Comparison of ENCODE assay signal across 27 cellular contexts in genomic region chr5:91188755-91189154, GRCh38.
"Had no signal": no experiment of that assay in that cellular context is flagged by ENCODE, and none has a peak within 500 bp of the region (broad histone marks: within the 10 kb centered on the region; RNA-seq: fewer than 3 reads in every experiment).

No MANE protein-coding gene starts in this region.

- DNase-seq: activated B cell treated with CpG ODN at 0.5 μM for 24 hours; activated CD4-positive, alpha-beta T cell treated with anti-CD3 and anti-CD28 coated beads for 36 hours; activated CD8-positive, alpha-beta memory T cell treated with anti-CD3 and anti-CD28 coated beads, Interleukin-2, amount 50 U/mL, for 4 hours; activated CD8-positive, alpha-beta T cell treated with anti-CD3 and anti-CD28 coated beads for 36 hours; activated gamma-delta T cell treated with Interleukin-2 at 50 U/mL for 16 hours; activated naive CD4-positive, alpha-beta T cell treated with anti-CD3 and anti-CD28 coated beads, Interleukin-2, amount 10 ng/mL, durations not matched to agents 7 days and 5 days; activated naive CD8-positive, alpha-beta T cell treated with anti-CD3 and anti-CD28 coated beads for 36 hours; activated T-cell treated with anti-CD3 and anti-CD28 coated beads, Interleukin-2, amount 50 U/mL, for 72 hours; adrenal gland; aorta; central memory CD4-positive, alpha-beta T cell; MG63; MV-4-11; NCI-H1092 treated with DMSO at 0.1 percent for 48 hours; NCI-H1417 treated with DMSO at 0.1 percent for 48 hours; NCI-H1694; NCI-H2029; NCI-H2107; NCI-H2171 treated with DMSO at 0.1 percent for 48 hours; NCI-H226; NCI-H526; SIG-M5; T-helper 17 cell; T-helper 9 cell had no signal

- H3K27ac Mint-ChIP-seq: activated B cell treated with CpG ODN at 0.5 μM for 24 hours; activated CD4-positive, alpha-beta T cell treated with anti-CD3 and anti-CD28 coated beads for 36 hours; activated CD8-positive, alpha-beta T cell treated with anti-CD3 and anti-CD28 coated beads for 36 hours; activated naive CD4-positive, alpha-beta T cell treated with anti-CD3 and anti-CD28 coated beads, Interleukin-2, amount 10 ng/mL, durations not matched to agents 7 days and 5 days; activated naive CD8-positive, alpha-beta T cell treated with anti-CD3 and anti-CD28 coated beads for 36 hours; activated T-cell treated with anti-CD3 and anti-CD28 coated beads, Interleukin-2, amount 50 U/mL, for 72 hours; activated T-helper 2 cell treated with anti-CD3 and anti-CD28 coated beads, Interferon-gamma antibody, Interleukin-2, Interleukin-4, amounts not matched to agents 10 μg/mL and 5 μg/mL and 100 μg/mL, durations not matched to agents 14 hours and 24 hours and 36 hours; T-helper 17 cell had no signal

- H3K36me3 Mint-ChIP-seq: activated naive CD4-positive, alpha-beta T cell treated with anti-CD3 and anti-CD28 coated beads, Interleukin-2, amount 10 ng/mL, durations not matched to agents 7 days and 5 days had no signal

- H3K27me3 ChIP-seq: adrenal gland, breast epithelium, MG63 had no signal

- H3K4me3 Mint-ChIP-seq: activated B cell treated with CpG ODN at 0.5 μM for 24 hours; activated CD4-positive, alpha-beta T cell treated with anti-CD3 and anti-CD28 coated beads for 36 hours; activated CD8-positive, alpha-beta T cell treated with anti-CD3 and anti-CD28 coated beads for 36 hours; activated naive CD4-positive, alpha-beta T cell treated with anti-CD3 and anti-CD28 coated beads, Interleukin-2, amount 10 ng/mL, durations not matched to agents 7 days and 5 days; activated naive CD8-positive, alpha-beta T cell treated with anti-CD3 and anti-CD28 coated beads for 36 hours; activated T-cell treated with anti-CD3 and anti-CD28 coated beads, Interleukin-2, amount 50 U/mL, for 72 hours; T-helper 17 cell had no signal

- H3K36me3 ChIP-seq: adrenal gland, breast epithelium, MG63 had no signal

- ATAC-seq: activated CD4-positive, alpha-beta T cell treated with anti-CD3 and anti-CD28 coated beads for 36 hours; activated CD8-positive, alpha-beta T cell treated with anti-CD3 and anti-CD28 coated beads for 36 hours; activated T-cell treated with anti-CD3 and anti-CD28 coated beads, Interleukin-2, amount 50 U/mL, for 72 hours; T-helper 17 cell had no signal

- H3K9me3 ChIP-seq: adrenal gland, breast epithelium, MG63 had no signal

- H3K9ac ChIP-seq: KMS-11 had no signal

- H3K4me3 ChIP-seq: adrenal gland, MG63 had no signal

- H3K27ac ChIP-seq: KMS-11 had no signal

- H3K9me3 Mint-ChIP-seq: activated B cell treated with CpG ODN at 0.5 μM for 24 hours; activated CD8-positive, alpha-beta T cell treated with anti-CD3 and anti-CD28 coated beads for 36 hours; activated naive CD4-positive, alpha-beta T cell treated with anti-CD3 and anti-CD28 coated beads, Interleukin-2, amount 10 ng/mL, durations not matched to agents 7 days and 5 days; activated naive CD8-positive, alpha-beta T cell treated with anti-CD3 and anti-CD28 coated beads for 36 hours; activated T-cell treated with anti-CD3 and anti-CD28 coated beads, Interleukin-2, amount 50 U/mL, for 72 hours; activated T-helper 2 cell treated with anti-CD3 and anti-CD28 coated beads, Interferon-gamma antibody, Interleukin-2, Interleukin-4, amounts not matched to agents 10 μg/mL and 5 μg/mL and 100 μg/mL, durations not matched to agents 14 hours and 24 hours and 36 hours had no signal
